Comparison of ENCODE assay signal across 24 cellular contexts in the genomic region with DNA sequence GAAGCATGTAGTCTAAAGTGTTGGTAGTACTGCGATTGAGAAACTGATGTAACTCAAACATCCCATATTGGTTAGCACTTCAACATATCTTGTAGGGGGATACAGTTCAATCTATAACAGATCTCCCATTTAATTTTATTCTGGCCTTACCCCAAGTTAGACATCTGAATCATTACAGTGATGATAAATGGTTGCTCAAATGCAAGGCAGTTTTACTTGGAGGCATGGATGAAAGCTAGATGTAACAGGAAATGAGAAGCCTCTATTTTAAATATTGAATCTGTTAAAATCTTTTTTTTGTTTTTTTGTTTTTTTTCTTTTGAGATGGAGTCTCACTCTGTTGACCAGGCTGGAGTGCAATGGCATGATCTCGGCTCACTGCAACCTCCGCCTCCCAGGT. TPM values are rescaled to one million over a fixed set of nuclear protein-coding genes. Genes with fewer than 3 reads are reported as not detected.
A peak's percentile ranks its signal among the peaks of the same experiment; 100 is the strongest.
DNase-seq lines count a peak whose midpoint lies in the region; ATAC-seq, FAIRE-seq and TF ChIP-seq lines count a peak whose summit lies in the region.
"Had no signal": no experiment of that assay in that cellular context is flagged by ENCODE, and none has a peak within 500 bp of the region (broad histone marks: within the 10 kb centered on the region; RNA-seq: fewer than 3 reads in every experiment).

No MANE protein-coding gene starts in this region.

- no peaks in the 10 kb centered on the region for H3K27me3 ChIP-seq in SK-N-SH (ENCODE audit: insufficient read depth)
- H3K27me3 ChIP-seq in bronchial epithelial cell (ENCODE audit: control insufficient read depth, insufficient read depth, low read length): no peaks in the 10 kb centered on the region
- H3K27me3 ChIP-seq in keratinocyte (ENCODE audit: control insufficient read depth, extremely low read depth, insufficient read depth, low read length): no peaks in the 10 kb centered on the region
- no peaks in the 10 kb centered on the region for H3K27me3 ChIP-seq in tibial artery
- no peaks in the 10 kb centered on the region for H3K27me3 ChIP-seq in CD4-positive, alpha-beta memory T cell (ENCODE audit: insufficient read depth, low read length)
- H3K27me3 ChIP-seq: left lung had no signal

- H3K9me3 Mint-ChIP-seq in CD4-positive, alpha-beta memory T cell: peaks cover 0 to 2% (median 0%) of the 10 kb centered on the region in 8 donors
- no peaks in the 10 kb centered on the region for H3K9me3 Mint-ChIP-seq in activated T-cell treated with anti-CD3 and anti-CD28 coated beads, Interleukin-2, amount 50 U/mL, for 72 hours
- H3K9me3 Mint-ChIP-seq: activated CD4-positive, alpha-beta T cell treated with anti-CD3 and anti-CD28 coated beads, Interleukin-2, amount 10 ng/mL, durations not matched to agents 24 days and 14 days; IgD-negative memory B cell had no signal

- H3K4me1 Mint-ChIP-seq in CD4-positive, alpha-beta memory T cell: peaks cover 0 to 5% (median 1%) of the 10 kb centered on the region in 4 donors
- peaks cover 17% of the 10 kb centered on the region for H3K4me1 Mint-ChIP-seq in activated T-cell treated with anti-CD3 and anti-CD28 coated beads, Interleukin-2, amount 50 U/mL, for 72 hours (ENCODE audit: low read depth)
- H3K4me1 Mint-ChIP-seq: activated CD4-positive, alpha-beta T cell treated with anti-CD3 and anti-CD28 coated beads, Interleukin-2, amount 10 ng/mL, durations not matched to agents 24 days and 14 days had no signal

- intact Hi-C loops in tibial artery (cut with DNase I; ENCODE audit: low total_unique reads): loop anchor here (5.0 kb wide), 1 partner anchor 53 kb away; the partner anchor contains the start of gene PXDC1
- intact Hi-C loops in CD4-positive, alpha-beta memory T cell (cut with micrococcal nuclease): no loop called here

- H3K4me2 ChIP-seq in SK-N-SH (no peak overlapping the region), keratinocyte (ENCODE audit: control insufficient read depth, extremely low read depth, insufficient read depth, low read depth, low read length) (no peak overlapping the region)

- no peaks in the 10 kb centered on the region for H3K36me3 ChIP-seq in SK-N-SH (replicated peaks in 1 of 2; ENCODE audit: control insufficient read depth in 1 of 2, insufficient read depth in 2 of 2, low read length in 1 of 2)
- no peaks in the 10 kb centered on the region for H3K36me3 ChIP-seq in bronchial epithelial cell (ENCODE audit: control insufficient read depth, insufficient read depth, low read length)
- no peaks in the 10 kb centered on the region for H3K36me3 ChIP-seq in keratinocyte (ENCODE audit: control insufficient read depth in 2 of 2, extremely low read depth in 1 of 2, insufficient read depth in 2 of 2, low read length in 2 of 2)
- H3K36me3 ChIP-seq in tibial artery: no peaks in the 10 kb centered on the region
- no peaks in the 10 kb centered on the region for H3K36me3 ChIP-seq in CD4-positive, alpha-beta memory T cell (ENCODE audit: insufficient read depth, low read length)
- H3K36me3 ChIP-seq: left lung had no signal

- H3K27me3 Mint-ChIP-seq in CD4-positive, alpha-beta memory T cell: peaks cover 1 to 2% of the 10 kb centered on the region in 2 donors
- peaks cover 11% of the 10 kb centered on the region for H3K27me3 Mint-ChIP-seq in activated T-cell treated with anti-CD3 and anti-CD28 coated beads, Interleukin-2, amount 50 U/mL, for 72 hours (ENCODE audit: low read depth)
- H3K27me3 Mint-ChIP-seq: IgD-negative memory B cell had no signal

- H3K79me2 ChIP-seq in SK-N-SH (ENCODE audit: insufficient read depth) (no peaks in the 10 kb centered on the region), keratinocyte (ENCODE audit: control insufficient read depth, insufficient read depth, low read length) (no peaks in the 10 kb centered on the region)

- H3K36me3 Mint-ChIP-seq in CD4-positive, alpha-beta memory T cell: no peaks in the 10 kb centered on the region
- H3K36me3 Mint-ChIP-seq in activated T-cell treated with anti-CD3 and anti-CD28 coated beads, Interleukin-2, amount 50 U/mL, for 72 hours (ENCODE audit: insufficient read depth in 2 of 2): no peaks in the 10 kb centered on the region

- FAIRE-seq in bronchial epithelial cell (lab: Jason Lieb, UNC): no peak
- no peak for FAIRE-seq in keratinocyte (lab: Jason Lieb, UNC)
- FAIRE-seq: urothelium cell line had no signal

- no peaks in the 10 kb centered on the region for H3K9me1 ChIP-seq in keratinocyte (ENCODE audit: control insufficient read depth, extremely low read depth, insufficient read depth, low read length)

- CTCF ChIA-PET in SK-N-SH (lab: Yijun Ruan, JAX): no interaction called here
- CTCF ChIA-PET in CD4-positive, alpha-beta memory T cell (lab: Charles Lee; ENCODE audit: partially characterized antibody): no interaction called here

- peaks cover 6 to 36% of the 10 kb centered on the region in 2 experiments; a peak in 3 of 4 replicates for H3K4me1 ChIP-seq in SK-N-SH (ENCODE audit: control insufficient read depth in 1 of 2, insufficient read depth in 2 of 2, low read depth in 1 of 2, low read length in 1 of 2)
- H3K4me1 ChIP-seq in keratinocyte (ENCODE audit: control insufficient read depth, extremely low read depth, insufficient read depth, low read length): peaks cover 20% of the 10 kb centered on the region
- H3K4me1 ChIP-seq in tibial artery: peaks cover 0 to 93% (median 44%) of the 10 kb centered on the region in 4 donors
- no peaks in the 10 kb centered on the region for H3K4me1 ChIP-seq in CD4-positive, alpha-beta memory T cell (ENCODE audit: insufficient read depth, low read length)

- no peak for TF ChIP-seq CTCF in SK-N-SH (IDR thresholded peaks at IDR 0.05)
- no peak for TF ChIP-seq CTCF in bronchial epithelial cell (IDR thresholded peaks at IDR 0.05; ENCODE audit: insufficient read depth, low read length, severe bottlenecking)
- TF ChIP-seq CTCF in keratinocyte (optimal IDR thresholded peaks at IDR 0.05 in 1 of 3, IDR thresholded peaks at IDR 0.05 in 1 of 3, conservative IDR thresholded peaks at IDR 0.05 in 1 of 3; ENCODE audit: extremely low read depth in 1 of 3, insufficient read depth in 2 of 3, low read length in 3 of 3): no peak
- no peak for TF ChIP-seq CTCF in tibial artery (IDR thresholded peaks at IDR 0.05)

- H3K4me3 Mint-ChIP-seq in CD4-positive, alpha-beta memory T cell: no peak overlapping the region
- no peak overlapping the region for H3K4me3 Mint-ChIP-seq in activated T-cell treated with anti-CD3 and anti-CD28 coated beads, Interleukin-2, amount 50 U/mL, for 72 hours
- H3K4me3 Mint-ChIP-seq: activated CD4-positive, alpha-beta T cell treated with anti-CD3 and anti-CD28 coated beads, Interleukin-2, amount 10 ng/mL, durations not matched to agents 24 days and 14 days had no signal

- no peak for TF ChIP-seq EP300 in SK-N-SH (IDR thresholded peaks at IDR 0.05; ENCODE audit: borderline replicate concordance in 1 of 2, low read depth in 1 of 2, low read length in 1 of 2)

- 98% methylated on average over 3 of the region's 3 CpGs for WGBS in SK-N-SH (ENCODE audit: low lambda C conversion rate)

- peak overlapping the region in 1 of 2 experiments; percentile 94; a peak in 2 of 4 replicates for H3K27ac ChIP-seq in SK-N-SH (ENCODE audit: low read depth in 2 of 2, low read length in 1 of 2)
- peak overlapping the region; percentile 28 for H3K27ac ChIP-seq in keratinocyte (ENCODE audit: control insufficient read depth, insufficient read depth, low read length)
- H3K27ac ChIP-seq in tibial artery: peak overlapping the region; percentile 77 to 81
- no peak overlapping the region for H3K27ac ChIP-seq in CD4-positive, alpha-beta memory T cell (ENCODE audit: low read depth, low read length)
- H3K27ac ChIP-seq: 22Rv1, left lung had no signal

- POLR2A ChIA-PET in SK-N-SH (lab: Yijun Ruan, JAX): interaction anchor here (0.7 kb wide), 1 partner anchor 346 kb away, joined by 3 read pairs; no protein-coding TSS in a partner anchor
- POLR2A ChIA-PET in CD4-positive, alpha-beta memory T cell (lab: Charles Lee; ENCODE audit: partially characterized antibody): no interaction called here

- H2AFZ ChIP-seq in SK-N-SH (ENCODE audit: low read depth) (no peak overlapping the region), keratinocyte (ENCODE audit: control insufficient read depth, low read length) (no peak overlapping the region)

- no peak overlapping the region for H3K27ac Mint-ChIP-seq in CD4-positive, alpha-beta memory T cell
- no peak overlapping the region for H3K27ac Mint-ChIP-seq in activated T-cell treated with anti-CD3 and anti-CD28 coated beads, Interleukin-2, amount 50 U/mL, for 72 hours
- H3K27ac Mint-ChIP-seq: activated CD4-positive, alpha-beta T cell treated with anti-CD3 and anti-CD28 coated beads, Interleukin-2, amount 10 ng/mL, durations not matched to agents 24 days and 14 days; IgD-negative memory B cell had no signal

- H3K4me3 ChIP-seq in SK-N-SH (ENCODE audit: low read depth in 2 of 2, low read length in 1 of 2) (no peak overlapping the region), bronchial epithelial cell (ENCODE audit: low read depth, low read length) (no peak overlapping the region), keratinocyte (ENCODE audit: control insufficient read depth in 2 of 3, extremely low read depth in 1 of 3, insufficient read depth in 2 of 3, low read depth in 1 of 3, low read length in 3 of 3) (no peak overlapping the region), tibial artery (no peak overlapping the region)
- H3K4me3 ChIP-seq in CD4-positive, alpha-beta memory T cell (ENCODE audit: low read length in 2 of 2): no peak overlapping the region
- H3K4me3 ChIP-seq: left lung, smooth muscle cell had no signal

- H3K9me3 ChIP-seq in SK-N-SH: no peaks in the 10 kb centered on the region
- H3K9me3 ChIP-seq in keratinocyte (ENCODE audit: control insufficient read depth, low read depth, low read length): no peaks in the 10 kb centered on the region
- no peaks in the 10 kb centered on the region for H3K9me3 ChIP-seq in tibial artery
- H3K9me3 ChIP-seq in CD4-positive, alpha-beta memory T cell (ENCODE audit: control insufficient read depth in 1 of 2, low read length in 2 of 2): no peaks in the 10 kb centered on the region
- H3K9me3 ChIP-seq: left lung had no signal

- TF ChIP-seq RAD21 in SK-N-SH (IDR thresholded peaks at IDR 0.05; ENCODE audit: low read length): no peak

- DNase-seq in SK-N-SH (no peak), bronchial epithelial cell (ENCODE audit: low read depth) (peak; percentile 54), keratinocyte (ENCODE audit: low read depth, low spot score) (no peak), tibial artery (no peak), dedifferentiated amniotic fluid mesenchymal stem cell (ENCODE audit: extremely low spot score) (no peak)
- DNase-seq in CD4-positive, alpha-beta memory T cell: no peak
- DNase-seq in activated T-cell treated with anti-CD3 and anti-CD28 coated beads, Interleukin-2, amount 50 U/mL, for 72 hours: no peak
- DNase-seq: activated CD4-positive, alpha-beta T cell treated with anti-CD3 and anti-CD28 coated beads, Interleukin-2, amount 10 ng/mL, durations not matched to agents 24 days and 14 days; activated CD8-positive, alpha-beta memory T cell treated with anti-CD3 and anti-CD28 coated beads, Interleukin-2, amount 50 U/mL, for 4 hours; amniotic stem cell; caudate nucleus; DND-41; left lung; NCI-H146; NCI-H2171 treated with DMSO at 0.1 percent for 48 hours; NCI-H526 treated with DMSO at 0.1 percent for 48 hours; stimulated activated CD4-positive, alpha-beta T cell treated with anti-CD3 and anti-CD28 coated beads, Interleukin-4, amount 100 ng/mL, for 24 hours; T-helper 1 cell had no signal

- H3K9me2 ChIP-seq in SK-N-SH: no peaks in the 10 kb centered on the region

- peaks cover 40% of the 10 kb centered on the region for H3F3A ChIP-seq in SK-N-SH (replicated peaks; ENCODE audit: insufficient read depth)

- ATAC-seq in SK-N-SH treated with all-trans-retinoic acid at 6 μM for 48 hours: no peak
- ATAC-seq in activated T-cell treated with anti-CD3 and anti-CD28 coated beads, Interleukin-2, amount 50 U/mL, for 72 hours (replicated peaks in 1 of 2): no peak
- ATAC-seq: esophagus mucosa, left lung had no signal

- dilution Hi-C loops in keratinocyte (cut with MboI; ENCODE audit: extremely low pct_ligation_motif_present, low sequenced_read_pairs): no loop called here

- H4K20me1 ChIP-seq in SK-N-SH (ENCODE audit: insufficient read depth): no peaks in the 10 kb centered on the region
- no peaks in the 10 kb centered on the region for H4K20me1 ChIP-seq in keratinocyte (ENCODE audit: control insufficient read depth, extremely low read depth, insufficient read depth, low read length)

- H3K9ac ChIP-seq in SK-N-SH (no peak overlapping the region), keratinocyte (ENCODE audit: control insufficient read depth, extremely low read depth, insufficient read depth, low read length) (no peak overlapping the region)

RNA-seq across cellular contexts. Expression of gene FAM50B, which starts 44.2 kb away (rescaled TPM):
- 12.9 and 13.8 TPM in 2 replicates for polyA plus RNA-seq in SK-N-SH (2012; rRNA removed)
- polyA plus RNA-seq in SK-N-SH (2012; cell fraction: cytosol; rRNA removed): 8.0 and 10.9 TPM in 2 replicates
- polyA plus RNA-seq in SK-N-SH (2012; cell fraction: nucleus; rRNA removed): 8.0 and 8.2 TPM in 2 replicates
- 6.0 and 10.3 TPM in 2 replicates for total RNA-seq in bronchial epithelial cell
- 3.8 to 4.0 TPM (median 3.9 TPM) in 3 replicates for polyA plus RNA-seq in keratinocyte
- polyA plus RNA-seq in keratinocyte (2011; ENCODE audit: low read depth): 0.80 TPM
- polyA plus RNA-seq in keratinocyte (2011; cell fraction: cytosol; rRNA removed): 2.9 and 4.1 TPM in 2 replicates
- polyA plus RNA-seq in keratinocyte (2011; cell fraction: nucleus; rRNA removed): 3.7 and 3.8 TPM in 2 replicates
- 2.8 and 5.9 TPM in 2 replicates for polyA plus RNA-seq in keratinocyte (2012; ENCODE audit: low replicate concordance)
- polyA minus RNA-seq in keratinocyte: 0.69 to 1.6 TPM (median 1.1 TPM) in 3 replicates
- polyA minus RNA-seq in keratinocyte (2011; cell fraction: cytosol; rRNA and poly(A)+ RNA removed): 4.8 TPM
- polyA minus RNA-seq in keratinocyte (2011; cell fraction: nucleus; rRNA and poly(A)+ RNA removed): 1.7 and 1.8 TPM in 2 replicates
- 10 to 100 TPM; 15.0 to 15.4 TPM for total RNA-seq in CD4-positive, alpha-beta memory T cell
- 10 to 100 TPM in 1 of 2 donors, 1 to 10 TPM in 1; 4.5 to 19.4 TPM for polyA plus RNA-seq in CD4-positive, alpha-beta memory T cell
- total RNA-seq in activated T-cell treated with anti-CD3 and anti-CD28 coated beads, Interleukin-2, amount 50 U/mL, for 72 hours: 1 to 10 TPM; 8.1 to 8.2 TPM

RNA-seq across cellular contexts. Expression of gene PXDC1, which starts 53.5 kb away (rescaled TPM):
- polyA plus RNA-seq in SK-N-SH (2012; rRNA removed) (14.1 and 14.5 TPM in 2 replicates), keratinocyte (17.1 to 23.4 TPM (median 17.5 TPM) in 3 replicates)
- polyA plus RNA-seq in SK-N-SH (2012; cell fraction: cytosol; rRNA removed): 17.3 and 19.2 TPM in 2 replicates
- 19.5 and 25.5 TPM in 2 replicates for polyA plus RNA-seq in SK-N-SH (2012; cell fraction: nucleus; rRNA removed)
- 47.6 and 64.5 TPM in 2 replicates for total RNA-seq in bronchial epithelial cell
- 26.4 TPM for polyA plus RNA-seq in keratinocyte (2011; ENCODE audit: low read depth)
- 17.3 and 23.6 TPM in 2 replicates for polyA plus RNA-seq in keratinocyte (2011; cell fraction: cytosol; rRNA removed)
- 18.9 and 26.2 TPM in 2 replicates for polyA plus RNA-seq in keratinocyte (2011; cell fraction: nucleus; rRNA removed)
- 32.2 and 58.3 TPM in 2 replicates for polyA plus RNA-seq in keratinocyte (2012; ENCODE audit: low replicate concordance)
- polyA minus RNA-seq in keratinocyte: 11.8 to 28.5 TPM (median 18.3 TPM) in 3 replicates
- polyA minus RNA-seq in keratinocyte (2011; cell fraction: cytosol; rRNA and poly(A)+ RNA removed): 23.2 TPM
- 13.0 and 14.0 TPM in 2 replicates for polyA minus RNA-seq in keratinocyte (2011; cell fraction: nucleus; rRNA and poly(A)+ RNA removed)
- under 1 TPM; 0.50 to 0.52 TPM for total RNA-seq in CD4-positive, alpha-beta memory T cell
- polyA plus RNA-seq in CD4-positive, alpha-beta memory T cell: not detected
- 1 to 10 TPM in 1 of 2 donors, under 1 TPM in 1; 0.94 to 7.2 TPM for total RNA-seq in activated T-cell treated with anti-CD3 and anti-CD28 coated beads, Interleukin-2, amount 50 U/mL, for 72 hours
